Comparison of ENCODE assay signal across 9 cellular contexts in genomic region chr11:20599424-20600346, GRCh38. TPM values are rescaled to one million over a fixed set of nuclear protein-coding genes. Genes with fewer than 3 reads are reported as not detected.
DNase-seq lines count a peak whose midpoint lies in the region; ATAC-seq and TF ChIP-seq lines count a peak whose summit lies in the region.
"Had no signal": no experiment of that assay in that cellular context is flagged by ENCODE, and none has a peak within 500 bp of the region (broad histone marks: within the 10 kb centered on the region; RNA-seq: fewer than 3 reads in every experiment).

Gene SLC6A5, plus strand, starts transcription at chr11:20599608. Its CDS starts 65 bp downstream, at chr11:20599673.

- H3K27ac Mint-ChIP-seq in activated CD8-positive, alpha-beta T cell treated with anti-CD3 and anti-CD28 coated beads, Interleukin-2, amount 10 ng/mL, durations not matched to agents 7 days and 5 days: no peak within 1 kb of the TSS
- H3K27ac Mint-ChIP-seq in stimulated activated effector memory CD8-positive, alpha-beta T cell treated with anti-CD3 and anti-CD28 coated beads, Interleukin-12 subunit alpha, Interleukin-12 subunit beta, amount 100 ng/mL, for 72 hours: no peak within 1 kb of the TSS

- H3K36me3 Mint-ChIP-seq in activated CD8-positive, alpha-beta T cell treated with anti-CD3 and anti-CD28 coated beads, Interleukin-2, amount 10 ng/mL, durations not matched to agents 7 days and 5 days (ENCODE audit: low read depth): peaks cover 2% of the 10 kb centered on the region
- no peaks in the 10 kb centered on the region for H3K36me3 Mint-ChIP-seq in stimulated activated effector memory CD8-positive, alpha-beta T cell treated with anti-CD3 and anti-CD28 coated beads, Interleukin-12 subunit alpha, Interleukin-12 subunit beta, amount 100 ng/mL, for 72 hours

- H3K4me3 Mint-ChIP-seq in activated CD8-positive, alpha-beta T cell treated with anti-CD3 and anti-CD28 coated beads, Interleukin-2, amount 10 ng/mL, durations not matched to agents 7 days and 5 days: no peak within 1 kb of the TSS
- H3K4me3 Mint-ChIP-seq in stimulated activated effector memory CD8-positive, alpha-beta T cell treated with anti-CD3 and anti-CD28 coated beads, Interleukin-12 subunit alpha, Interleukin-12 subunit beta, amount 100 ng/mL, for 72 hours: no peak within 1 kb of the TSS

- no peak within 1 kb of the TSS for H3K27ac ChIP-seq in HL-60 (replicated peaks)
- no peak within 1 kb of the TSS for H3K27ac ChIP-seq in aorta (ENCODE audit: low read depth in 1 of 2, low read length in 2 of 2)

- no peak for TF ChIP-seq CTCF in HL-60 (IDR thresholded peaks at IDR 0.05; ENCODE audit: insufficient read depth, low read length)

- CTCF ChIA-PET in activated CD8-positive, alpha-beta T cell treated with anti-CD3 and anti-CD28 coated beads, Interleukin-2, amount 10 ng/mL, durations not matched to agents 7 days and 5 days (lab: Charles Lee): no interaction called here

- WGBS in aorta, 2 donors: 7 to 8% methylated on average over 27 of the region's 27 CpGs

- H3K36me3 ChIP-seq in aorta (ENCODE audit: control insufficient read depth in 1 of 2, insufficient read depth in 2 of 2, low read length in 1 of 2): no peaks in the 10 kb centered on the region

- H3K4me1 ChIP-seq in aorta (ENCODE audit: control insufficient read depth in 1 of 2, insufficient read depth in 2 of 2, low read length in 2 of 2): no peaks in the 10 kb centered on the region

- POLR2A ChIA-PET in activated CD8-positive, alpha-beta T cell treated with anti-CD3 and anti-CD28 coated beads, Interleukin-2, amount 10 ng/mL, durations not matched to agents 7 days and 5 days (lab: Charles Lee): no interaction called here

- peaks cover 87% of the 10 kb centered on the region for H3K27me3 Mint-ChIP-seq in activated CD8-positive, alpha-beta T cell treated with anti-CD3 and anti-CD28 coated beads, Interleukin-2, amount 10 ng/mL, durations not matched to agents 7 days and 5 days (ENCODE audit: low read depth)

- H3K4me3 ChIP-seq in HL-60 (replicated peaks; ENCODE audit: insufficient read depth, low read length) (no peak within 1 kb of the TSS), aorta (ENCODE audit: low read length in 2 of 2) (no peak within 1 kb of the TSS)

- H3K27me3 ChIP-seq in HL-60 (ENCODE audit: insufficient read depth, poor library complexity, severe bottlenecking) (peaks cover 73% of the 10 kb centered on the region), aorta (ENCODE audit: control insufficient read depth in 1 of 2, insufficient read depth in 2 of 2, low read length in 1 of 2) (peaks cover 0 to 5% of the 10 kb centered on the region in 2 donors)

- H3K9me3 Mint-ChIP-seq in activated CD8-positive, alpha-beta T cell treated with anti-CD3 and anti-CD28 coated beads, Interleukin-2, amount 10 ng/mL, durations not matched to agents 7 days and 5 days (ENCODE audit: insufficient read depth): peaks cover 9% of the 10 kb centered on the region
- H3K9me3 Mint-ChIP-seq in stimulated activated effector memory CD8-positive, alpha-beta T cell treated with anti-CD3 and anti-CD28 coated beads, Interleukin-12 subunit alpha, Interleukin-12 subunit beta, amount 100 ng/mL, for 72 hours: peaks cover 6% of the 10 kb centered on the region

- peak; percentile 72 for DNase-seq in AG20443 (ENCODE audit: low spot score)
- DNase-seq in HL-60 (ENCODE audit: low read depth in 1 of 2, low spot score in 1 of 2): peak; percentile 10 to 29
- peak; percentile 59 for DNase-seq in activated CD8-positive, alpha-beta T cell treated with anti-CD3 and anti-CD28 coated beads, Interleukin-2, amount 10 ng/mL, durations not matched to agents 7 days and 5 days
- peak; percentile 34 for DNase-seq in iris pigment epithelial cell (ENCODE audit: low read depth)
- DNase-seq in aorta: no peak
- no peak for DNase-seq in stimulated activated effector memory CD8-positive, alpha-beta T cell treated with anti-CD3 and anti-CD28 coated beads, Interleukin-12 subunit alpha, Interleukin-12 subunit beta, amount 100 ng/mL, for 72 hours (ENCODE audit: low spot score in 2 of 2)
- no peak for DNase-seq in activated CD4-positive, CD25-positive, alpha-beta regulatory T cell treated with anti-CD3 and anti-CD28 coated beads, Interleukin-2, amount 50 U/mL, for 72 hours

- H3K9me3 ChIP-seq in aorta (ENCODE audit: control insufficient read depth, low read length): peaks cover 1% of the 10 kb centered on the region

- intact Hi-C loops in aorta (cut with DNase I): no loop called here

- peaks cover 4% of the 10 kb centered on the region for H3K4me1 Mint-ChIP-seq in activated CD8-positive, alpha-beta T cell treated with anti-CD3 and anti-CD28 coated beads, Interleukin-2, amount 10 ng/mL, durations not matched to agents 7 days and 5 days (ENCODE audit: low read depth)
- H3K4me1 Mint-ChIP-seq in stimulated activated effector memory CD8-positive, alpha-beta T cell treated with anti-CD3 and anti-CD28 coated beads, Interleukin-12 subunit alpha, Interleukin-12 subunit beta, amount 100 ng/mL, for 72 hours: peaks cover 4% of the 10 kb centered on the region

- ATAC-seq in activated CD8-positive, alpha-beta T cell treated with anti-CD3 and anti-CD28 coated beads, Interleukin-2, amount 10 ng/mL, durations not matched to agents 7 days and 5 days: no peak
- ATAC-seq in aorta (ENCODE audit: low FRiP score) (no peak), GM19035 (IDR thresholded peaks at IDR 0.05; ENCODE audit: unreplicated experiment) (no peak)
- ATAC-seq in stimulated activated effector memory CD8-positive, alpha-beta T cell treated with anti-CD3 and anti-CD28 coated beads, Interleukin-12 subunit alpha, Interleukin-12 subunit beta, amount 100 ng/mL, for 72 hours: no peak
- ATAC-seq: naive thymus-derived CD8-positive, alpha-beta T cell had no signal

RNA-seq across cellular contexts. Expression of gene SLC6A5, which starts in this region (rescaled TPM):
- not detected for total RNA-seq in activated CD8-positive, alpha-beta T cell treated with anti-CD3 and anti-CD28 coated beads, Interleukin-2, amount 10 ng/mL, durations not matched to agents 7 days and 5 days
- not detected for total RNA-seq in aorta
- polyA plus RNA-seq in aorta: not detected
- total RNA-seq: naive thymus-derived CD8-positive, alpha-beta T cell had no signal
- polyA plus RNA-seq: naive thymus-derived CD8-positive, alpha-beta T cell had no signal

Comparison
In these comparisons a context has a peak if more than half of its experiments do, and no peak if none do; other contexts are left out.
1. Peak in DNase-seq in activated CD8-positive, alpha-beta T cell treated with anti-CD3 and anti-CD28 coated beads, Interleukin-2, amount 10 ng/mL, durations not matched to agents 7 days and 5 days; RNA of the gene not detected or under 1 TPM.
2. DNase-seq: peak in AG20443 (single experiment), HL-60 (2 of 2) and iris pigment epithelial cell (single experiment); none in aorta (0 of 2), stimulated activated effector memory CD8-positive, alpha-beta T cell treated with anti-CD3 and anti-CD28 coated beads, Interleukin-12 subunit alpha, Interleukin-12 subunit beta, amount 100 ng/mL, for 72 hours (0 of 2) and activated CD4-positive, CD25-positive, alpha-beta regulatory T cell treated with anti-CD3 and anti-CD28 coated beads, Interleukin-2, amount 50 U/mL, for 72 hours (single experiment).